ENCODE assay signal across 10 cellular contexts in the genomic region with DNA sequence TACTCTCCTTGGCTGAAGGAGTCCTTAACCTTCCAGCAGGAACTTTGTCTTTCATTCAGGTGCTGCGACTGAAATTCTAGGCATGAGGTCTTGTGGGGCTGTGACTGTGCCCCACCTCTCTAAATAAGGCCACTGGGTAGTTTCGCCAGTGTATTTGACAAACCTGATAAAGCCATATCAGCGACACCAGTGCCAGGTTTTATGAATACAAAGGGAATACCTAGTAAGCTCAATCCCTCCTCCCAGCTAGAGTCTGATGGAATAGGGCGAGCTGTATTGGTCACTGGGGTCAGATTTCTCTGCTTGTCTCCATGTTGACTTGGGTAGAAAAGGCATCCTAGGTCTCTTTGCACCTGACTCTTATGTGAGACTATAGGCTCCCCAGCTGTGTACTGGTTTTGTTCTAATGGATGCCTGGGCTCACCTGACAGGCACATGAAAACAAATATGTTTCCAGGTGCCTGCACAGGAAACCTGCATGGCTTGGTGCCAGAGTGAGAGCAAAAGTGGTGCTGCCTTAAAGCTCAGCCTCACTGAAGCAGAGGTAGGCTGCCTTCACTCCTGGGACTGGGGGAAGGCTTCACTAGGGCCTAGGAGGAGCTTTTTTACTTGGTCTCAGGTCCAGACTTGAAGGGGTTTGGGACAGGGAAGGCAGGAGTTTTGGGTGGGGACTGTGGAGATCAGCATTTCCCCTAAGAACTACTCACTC. TPM values are rescaled to one million over a fixed set of nuclear protein-coding genes. Genes with fewer than 3 reads are reported as not detected.
DNase-seq lines count a peak whose midpoint lies in the region; ATAC-seq and TF ChIP-seq lines count a peak whose summit lies in the region.
"Had no signal": no experiment of that assay in that cellular context is flagged by ENCODE, and none has a peak within 500 bp of the region (broad histone marks: within the 10 kb centered on the region; RNA-seq: fewer than 3 reads in every experiment).

No MANE protein-coding gene starts in this region.

- peak overlapping the region; percentile 7 for H3K27ac ChIP-seq in right cardiac atrium (ENCODE audit: low read length)

- H3K4me1 Mint-ChIP-seq in activated CD4-positive, alpha-beta T cell treated with anti-CD3 and anti-CD28 coated beads, Interleukin-2, amount 10 ng/mL, durations not matched to agents 7 days and 5 days: peaks cover 86% of the 10 kb centered on the region
- peaks cover 21% of the 10 kb centered on the region for H3K4me1 Mint-ChIP-seq in type B pancreatic cell (ENCODE audit: unreplicated experiment)

- TF ChIP-seq CTCF in type B pancreatic cell (conservative IDR thresholded peaks at IDR 0.05): no peak

- CTCF ChIA-PET in activated CD4-positive, alpha-beta T cell treated with anti-CD3 and anti-CD28 coated beads, Interleukin-2, amount 10 ng/mL, durations not matched to agents 7 days and 5 days (lab: Charles Lee): interaction anchor here (1.0 to 3.3 kb wide), 7 partner anchors 9 to 56 kb away, joined by 3 to 16 read pairs (median 10); a partner anchor contains a TSS

- H3K27ac Mint-ChIP-seq in activated CD4-positive, alpha-beta T cell treated with anti-CD3 and anti-CD28 coated beads, Interleukin-2, amount 10 ng/mL, durations not matched to agents 7 days and 5 days: peak overlapping the region; percentile 94
- peak overlapping the region; percentile 26 for H3K27ac Mint-ChIP-seq in type B pancreatic cell

- in situ Hi-C loops in KBM-7 (cut with MboI; ENCODE audit: low pct_unique_long_range_greater_than_20kb, low sequenced_read_pairs): no loop called here

- peak overlapping the region; percentile 66 for H3K4me3 Mint-ChIP-seq in activated CD4-positive, alpha-beta T cell treated with anti-CD3 and anti-CD28 coated beads, Interleukin-2, amount 10 ng/mL, durations not matched to agents 7 days and 5 days
- H3K4me3 Mint-ChIP-seq in type B pancreatic cell: no peak overlapping the region

- H3K9me3 ChIP-seq in right cardiac atrium (ENCODE audit: control insufficient read depth, low read length): no peaks in the 10 kb centered on the region

- no peaks in the 10 kb centered on the region for H3K27me3 Mint-ChIP-seq in activated CD4-positive, alpha-beta T cell treated with anti-CD3 and anti-CD28 coated beads, Interleukin-2, amount 10 ng/mL, durations not matched to agents 7 days and 5 days
- H3K27me3 Mint-ChIP-seq in type B pancreatic cell: no peaks in the 10 kb centered on the region

- DNase-seq in Right ventricle myocardium superior (peak; percentile 25), left cardiac atrium (no peak), right cardiac atrium (no peak), type B pancreatic cell (ENCODE audit: extremely low spot score, unreplicated experiment) (no peak), KBM-7 (no peak), hippocampal formation (lab: John Stamatoyannopoulos, UW) (no peak)
- DNase-seq in activated CD4-positive, alpha-beta T cell treated with anti-CD3 and anti-CD28 coated beads, Interleukin-2, amount 10 ng/mL, durations not matched to agents 7 days and 5 days: peak; percentile 69
- DNase-seq: amniotic stem cell had no signal

- no peaks in the 10 kb centered on the region for H3K9me3 Mint-ChIP-seq in activated CD4-positive, alpha-beta T cell treated with anti-CD3 and anti-CD28 coated beads, Interleukin-2, amount 10 ng/mL, durations not matched to agents 7 days and 5 days
- no peaks in the 10 kb centered on the region for H3K9me3 Mint-ChIP-seq in type B pancreatic cell

- intact Hi-C loops in Right ventricle myocardium superior (cut with DNase I) (no loop called here), left cardiac atrium (cut with DNase I) (no loop called here), right cardiac atrium (cut with DNase I) (no loop called here)

- peaks cover 19% of the 10 kb centered on the region for H3K4me1 ChIP-seq in right cardiac atrium (ENCODE audit: control insufficient read depth, insufficient read depth, low read length)

- peaks cover 71% of the 10 kb centered on the region for H3K36me3 Mint-ChIP-seq in activated CD4-positive, alpha-beta T cell treated with anti-CD3 and anti-CD28 coated beads, Interleukin-2, amount 10 ng/mL, durations not matched to agents 7 days and 5 days (ENCODE audit: low read depth)
- H3K36me3 Mint-ChIP-seq in type B pancreatic cell: peaks cover 4% of the 10 kb centered on the region

- H3K4me3 ChIP-seq in right cardiac atrium (ENCODE audit: low read length): no peak overlapping the region
- H3K4me3 ChIP-seq: smooth muscle cell had no signal

- 76% methylated on average over 4 of the region's 4 CpGs for WGBS in right cardiac atrium

- no peak for ATAC-seq in Right ventricle myocardium superior (ENCODE audit: poor library complexity)
- ATAC-seq in left cardiac atrium: no peak
- no peak for ATAC-seq in right cardiac atrium
- ATAC-seq in GM19397 (IDR thresholded peaks at IDR 0.05; ENCODE audit: unreplicated experiment): no peak

- POLR2A ChIA-PET in activated CD4-positive, alpha-beta T cell treated with anti-CD3 and anti-CD28 coated beads, Interleukin-2, amount 10 ng/mL, durations not matched to agents 7 days and 5 days (lab: Charles Lee): no interaction called here

- H3K27me3 ChIP-seq in right cardiac atrium (ENCODE audit: control insufficient read depth, insufficient read depth): no peaks in the 10 kb centered on the region

RNA-seq across cellular contexts. Expression of a gene that starts 8.3 kb away (rescaled TPM):
- 38.7 TPM for total RNA-seq in Right ventricle myocardium superior
- 10 to 100 TPM; 33.0 to 51.6 TPM for total RNA-seq in left cardiac atrium
- total RNA-seq in activated CD4-positive, alpha-beta T cell treated with anti-CD3 and anti-CD28 coated beads, Interleukin-2, amount 10 ng/mL, durations not matched to agents 7 days and 5 days: 100 to 1,000 TPM; 116 to 130 TPM
- 10 to 100 TPM; 39.0 to 60.7 (median 51.3) TPM for total RNA-seq in right cardiac atrium
- 25.0 TPM for polyA plus RNA-seq in right cardiac atrium
- 41.1 and 47.3 TPM in 2 replicates for total RNA-seq in type B pancreatic cell (ENCODE audit: low replicate concordance)

RNA-seq across cellular contexts. Expression of a gene that starts 27.5 kb away (rescaled TPM):
- 38.1 TPM for total RNA-seq in Right ventricle myocardium superior
- 10 to 100 TPM; 20.5 to 27.4 TPM for total RNA-seq in left cardiac atrium
- total RNA-seq in activated CD4-positive, alpha-beta T cell treated with anti-CD3 and anti-CD28 coated beads, Interleukin-2, amount 10 ng/mL, durations not matched to agents 7 days and 5 days: 10 to 100 TPM in 1 of 2 experiments, 1 to 10 TPM in 1; 8.4 to 10.1 TPM
- 10 to 100 TPM; 20.2 to 30.8 (median 28.7) TPM for total RNA-seq in right cardiac atrium
- 18.2 TPM for polyA plus RNA-seq in right cardiac atrium
- 20.1 and 22.1 TPM in 2 replicates for total RNA-seq in type B pancreatic cell (ENCODE audit: low replicate concordance)

RNA-seq across cellular contexts. Expression of a gene that starts 36.7 kb away (rescaled TPM):
- total RNA-seq in Right ventricle myocardium superior: 0.73 TPM
- under 1 TPM; 0.32 to 0.42 TPM for total RNA-seq in left cardiac atrium
- under 1 TPM in 1 of 2 experiments, not detected in 1; 0.08 TPM for total RNA-seq in activated CD4-positive, alpha-beta T cell treated with anti-CD3 and anti-CD28 coated beads, Interleukin-2, amount 10 ng/mL, durations not matched to agents 7 days and 5 days
- under 1 TPM; 0.14 to 0.59 (median 0.36) TPM for total RNA-seq in right cardiac atrium
- 0.16 TPM for polyA plus RNA-seq in right cardiac atrium
- total RNA-seq in type B pancreatic cell (ENCODE audit: low replicate concordance): 65.6 and 150 TPM in 2 replicates

RNA-seq across cellular contexts. Expression of a gene that starts 38.1 kb away (rescaled TPM):
- 11.2 TPM for total RNA-seq in Right ventricle myocardium superior
- 10 to 100 TPM; 10.2 to 10.7 TPM for total RNA-seq in left cardiac atrium
- total RNA-seq in activated CD4-positive, alpha-beta T cell treated with anti-CD3 and anti-CD28 coated beads, Interleukin-2, amount 10 ng/mL, durations not matched to agents 7 days and 5 days: 10 to 100 TPM; 25.9 to 28.6 TPM
- 10 to 100 TPM; 10.9 to 13.4 (median 11.9) TPM for total RNA-seq in right cardiac atrium
- polyA plus RNA-seq in right cardiac atrium: 7.9 TPM
- 17.3 and 21.7 TPM in 2 replicates for total RNA-seq in type B pancreatic cell (ENCODE audit: low replicate concordance)

RNA-seq across cellular contexts. Expression of a gene that starts 38.2 kb away (rescaled TPM):
- 28.1 TPM for total RNA-seq in Right ventricle myocardium superior
- total RNA-seq in left cardiac atrium: 10 to 100 TPM; 24.3 to 24.9 TPM
- total RNA-seq in activated CD4-positive, alpha-beta T cell treated with anti-CD3 and anti-CD28 coated beads, Interleukin-2, amount 10 ng/mL, durations not matched to agents 7 days and 5 days: 10 to 100 TPM; 76.9 TPM
- total RNA-seq in right cardiac atrium: 10 to 100 TPM; 20.8 to 34.7 (median 32.2) TPM
- polyA plus RNA-seq in right cardiac atrium: 34.5 TPM
- total RNA-seq in type B pancreatic cell (ENCODE audit: low replicate concordance): 39.1 and 66.9 TPM in 2 replicates

Comparison
In these comparisons a context has a peak if more than half of its experiments do, and no peak if none do; other contexts are left out.
1. DNase-seq: peak in Right ventricle myocardium superior (single experiment) and activated CD4-positive, alpha-beta T cell treated with anti-CD3 and anti-CD28 coated beads, Interleukin-2, amount 10 ng/mL, durations not matched to agents 7 days and 5 days (single experiment); none in left cardiac atrium (single experiment), right cardiac atrium (0 of 3), type B pancreatic cell (single experiment), KBM-7 (single experiment) and hippocampal formation (0 of 2).
2. RNA of a gene that starts 36.7 kb away (total RNA-seq): 65.6 to 150 TPM in type B pancreatic cell; 0.73 TPM in Right ventricle myocardium superior (single experiment), 0.32 to 0.42 TPM in left cardiac atrium, 0.14 to 0.59 TPM in right cardiac atrium and 0.08 TPM in activated CD4-positive, alpha-beta T cell treated with anti-CD3 and anti-CD28 coated beads, Interleukin-2, amount 10 ng/mL, durations not matched to agents 7 days and 5 days; every median in the first group is over 10 times any median in the second.